In the genomic region with DNA sequence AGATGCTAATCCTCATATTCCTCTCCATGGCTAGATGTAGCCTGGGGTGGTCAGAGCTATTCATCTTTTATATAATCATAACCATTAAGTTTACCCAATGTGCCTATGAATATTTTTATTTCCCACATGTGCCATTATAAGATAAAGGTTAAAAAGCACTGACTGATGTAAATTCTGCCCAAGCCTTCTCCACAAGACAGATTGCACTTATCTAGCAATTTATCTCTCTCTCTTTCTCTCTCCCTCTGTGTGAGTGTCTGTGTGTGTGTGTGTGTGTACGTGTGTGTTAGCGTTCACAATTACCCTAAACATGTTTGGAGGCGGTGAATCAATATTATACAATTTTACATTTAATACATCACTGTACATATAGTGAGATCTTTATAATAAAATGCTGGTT, we compare ENCODE assay signal across 26 cellular contexts.
"Had no signal": no experiment of that assay in that cellular context is flagged by ENCODE, and none has a peak within 500 bp of the region (broad histone marks: within the 10 kb centered on the region; RNA-seq: fewer than 3 reads in every experiment).

No MANE protein-coding gene starts in this region.

- H3K36me3 ChIP-seq: neural progenitor cell, ovary, prostate gland, right lobe of liver, sigmoid colon, stomach, thoracic aorta, thyroid gland, tibial nerve, upper lobe of left lung, vagina had no signal

- H3K9me3 ChIP-seq: ovary, prostate gland, right lobe of liver, sigmoid colon, stomach, thoracic aorta, thyroid gland, tibial nerve, upper lobe of left lung, vagina had no signal

- H3K27ac Mint-ChIP-seq: natural killer cell; nephron; neural progenitor cell; stimulated activated effector memory CD8-positive, alpha-beta T cell treated with anti-CD3 and anti-CD28 coated beads, Interleukin-12 subunit alpha, Interleukin-12 subunit beta, amount 100 ng/mL, for 72 hours; stimulated activated naive B cell treated with anti-CD40 and anti-IgM and Interleukin-4, amounts not matched to agents 10 μg/mL and 1 μg/mL and 100 μg/mL, for 72 hours; stimulated activated naive CD8-positive, alpha-beta T cell treated with anti-CD3 and anti-CD28 coated beads, Interleukin-15, Interleukin-2, amounts not matched to agents 100 ng/mL and 50 ng/mL, for 24 hours had no signal

- H3K4me3 ChIP-seq: neural progenitor cell, ovary, prostate gland, right lobe of liver, sigmoid colon, stomach, thoracic aorta, thyroid gland, tibial nerve, upper lobe of left lung, vagina had no signal

- H3K27me3 Mint-ChIP-seq: stimulated activated naive B cell treated with anti-CD40 and anti-IgM and Interleukin-4, amounts not matched to agents 10 μg/mL and 1 μg/mL and 100 μg/mL, for 72 hours; stimulated activated naive CD8-positive, alpha-beta T cell treated with anti-CD3 and anti-CD28 coated beads, Interleukin-15, Interleukin-2, amounts not matched to agents 100 ng/mL and 50 ng/mL, for 24 hours had no signal

- H3K27ac ChIP-seq: neural progenitor cell, ovary, parathyroid adenoma, prostate gland, right lobe of liver, sigmoid colon, stomach, thoracic aorta, thyroid gland, tibial nerve, upper lobe of left lung, vagina had no signal

- H3K9ac ChIP-seq: neural progenitor cell, parathyroid adenoma had no signal

- H3K9me3 Mint-ChIP-seq: nephron; neural progenitor cell; stimulated activated naive CD8-positive, alpha-beta T cell treated with anti-CD3 and anti-CD28 coated beads, Interleukin-15, Interleukin-2, amounts not matched to agents 100 ng/mL and 50 ng/mL, for 24 hours had no signal

- H3K4me3 Mint-ChIP-seq: natural killer cell; nephron; neural progenitor cell; stimulated activated effector memory CD8-positive, alpha-beta T cell treated with anti-CD3 and anti-CD28 coated beads, Interleukin-12 subunit alpha, Interleukin-12 subunit beta, amount 100 ng/mL, for 72 hours; stimulated activated naive B cell treated with anti-CD40 and anti-IgM and Interleukin-4, amounts not matched to agents 10 μg/mL and 1 μg/mL and 100 μg/mL, for 72 hours; stimulated activated naive CD8-positive, alpha-beta T cell treated with anti-CD3 and anti-CD28 coated beads, Interleukin-15, Interleukin-2, amounts not matched to agents 100 ng/mL and 50 ng/mL, for 24 hours had no signal

- H3K4me2 ChIP-seq: neural progenitor cell had no signal

- H3K36me3 Mint-ChIP-seq: natural killer cell; neural progenitor cell; stimulated activated effector memory CD8-positive, alpha-beta T cell treated with anti-CD3 and anti-CD28 coated beads, Interleukin-12 subunit alpha, Interleukin-12 subunit beta, amount 100 ng/mL, for 72 hours; stimulated activated naive B cell treated with anti-CD40 and anti-IgM and Interleukin-4, amounts not matched to agents 10 μg/mL and 1 μg/mL and 100 μg/mL, for 72 hours had no signal

- H3K79me2 ChIP-seq: parathyroid adenoma had no signal

- H2AFZ ChIP-seq: neural progenitor cell, parathyroid adenoma had no signal

- H3K27me3 ChIP-seq: neural progenitor cell, ovary, right lobe of liver, sigmoid colon, stomach, thyroid gland, tibial nerve, upper lobe of left lung, vagina had no signal

- H3K4me1 Mint-ChIP-seq: natural killer cell; nephron; neural progenitor cell; stimulated activated effector memory CD8-positive, alpha-beta T cell treated with anti-CD3 and anti-CD28 coated beads, Interleukin-12 subunit alpha, Interleukin-12 subunit beta, amount 100 ng/mL, for 72 hours; stimulated activated naive B cell treated with anti-CD40 and anti-IgM and Interleukin-4, amounts not matched to agents 10 μg/mL and 1 μg/mL and 100 μg/mL, for 72 hours had no signal

- H3K4me1 ChIP-seq: neural progenitor cell, parathyroid adenoma, prostate gland, right lobe of liver, sigmoid colon, thyroid gland, tibial nerve, upper lobe of left lung, vagina had no signal

- DNase-seq: natural killer cell; occipital lobe; ovary; right cardiac atrium; right lobe of liver; sigmoid colon; small intestine; stimulated activated CD4-positive, alpha-beta T cell treated with anti-CD3 and anti-CD28 coated beads, Interleukin-15, amount 100 ng/mL, for 24 hours; stimulated activated CD4-positive, alpha-beta T cell treated with anti-CD3 and anti-CD28 coated beads, Interleukin-2, amount 100 ng/mL, for 24 hours; stimulated activated CD4-positive, alpha-beta T cell treated with anti-CD3 and anti-CD28 coated beads, Interleukin-2, amount 100 ng/mL, for 48 hours; stimulated activated CD4-positive, alpha-beta T cell treated with anti-CD3 and anti-CD28 coated beads, Interleukin-4, amount 100 ng/mL, for 24 hours; stimulated activated naive B cell treated with anti-CD40 and anti-IgM and Interleukin-4, amounts not matched to agents 10 μg/mL and 1 μg/mL and 100 μg/mL, for 72 hours; stimulated activated naive CD4-positive, alpha-beta T cell treated with Interleukin-2 at 50 U/mL for 16 hours; stomach; thyroid gland; trophoblast cell had no signal

- ATAC-seq: natural killer cell; right cardiac atrium; right lobe of liver; stimulated activated effector memory CD8-positive, alpha-beta T cell treated with anti-CD3 and anti-CD28 coated beads, Interleukin-12 subunit alpha, Interleukin-12 subunit beta, amount 100 ng/mL, for 72 hours; stimulated activated naive B cell treated with anti-CD40 and anti-IgM and Interleukin-4, amounts not matched to agents 10 μg/mL and 1 μg/mL and 100 μg/mL, for 72 hours had no signal
